Comparison of ENCODE assay signal across 1 cellular context in the genomic region with DNA sequence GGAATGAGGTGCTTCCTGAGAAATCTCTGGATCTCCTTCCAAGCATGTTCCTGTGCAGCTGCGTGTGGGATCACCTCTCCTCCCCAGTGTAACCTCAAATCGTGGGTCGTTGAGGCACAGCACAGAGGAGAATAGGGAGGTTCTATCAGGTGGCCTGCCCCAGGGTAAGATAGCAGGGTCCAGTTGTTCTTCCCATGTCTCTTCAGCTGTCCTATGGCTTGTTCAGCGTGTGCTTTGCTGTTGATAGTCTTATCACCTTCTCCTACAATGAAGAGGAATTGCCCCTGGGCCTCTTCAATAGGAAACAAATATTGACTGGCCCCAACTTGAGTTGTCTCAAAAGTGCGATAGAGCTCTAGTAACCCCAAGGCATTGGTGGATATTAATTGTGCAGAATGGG.
TF ChIP-seq lines count a peak whose summit lies in the region.

No MANE protein-coding gene starts in this region.

TF ChIP-seq in K562, 482 proteins besides CTCF, POLR2A, EP300 and RAD21 (continues in another document):
- TF ChIP-seq NCOR1 (IDR thresholded peaks at IDR 0.05) (peak; percentile 65; the same call in 1 of the 2 replicates), SOX6 (IDR thresholded peaks at IDR 0.05) (peak; percentile 57; the same call in 1 of the 2 replicates), MAZ (CRISPR knock-in tag; conservative IDR thresholded peaks at IDR 0.05 in 1 of 2, IDR thresholded peaks at IDR 0.05 in 1 of 2) (no peak), CHD7 (IDR thresholded peaks at IDR 0.05; ENCODE audit: low read depth, low read length) (no peak), CGGBP1 (CRISPR knock-in tag; IDR thresholded peaks at IDR 0.05) (no peak), ZNF143 (CRISPR knock-in tag; IDR thresholded peaks at IDR 0.05) (no peak), GTF2F1 (IDR thresholded peaks at IDR 0.05; ENCODE audit: low read depth, low read length) (no peak), ZNF592 (IDR thresholded peaks at IDR 0.05) (0 out of 2 replicates have a peak, but pooled peaks have one; percentile 24), DMBX1 (CRISPR knock-in tag; IDR thresholded peaks at IDR 0.05; ENCODE audit: borderline replicate concordance) (no peak), CCNT2 (IDR thresholded peaks at IDR 0.05; ENCODE audit: borderline replicate concordance, extremely low read depth, insufficient read length, low read depth, low read length) (peak; percentile 17), SMARCA4 (IDR thresholded peaks at IDR 0.05) (peak; percentile 50; the same call in 1 of the 2 replicates), POLR2AphosphoS5 (IDR thresholded peaks at IDR 0.05; ENCODE audit: control insufficient read depth, insufficient read depth, low read depth, low read length) (no peak), ATF1 (CRISPR knock-in tag; IDR thresholded peaks at IDR 0.05) (no peak), ATF1 (tag; IDR thresholded peaks at IDR 0.05) (no peak), HEY1 (CRISPR knock-in tag; IDR thresholded peaks at IDR 0.05; ENCODE audit: borderline replicate concordance) (no peak), ZNF253 (CRISPR knock-in tag; conservative IDR thresholded peaks at IDR 0.05) (no peak), TEAD4 (IDR thresholded peaks at IDR 0.05; ENCODE audit: low read length) (peak; percentile 68), TEAD4 (CRISPR knock-in tag; IDR thresholded peaks at IDR 0.05; ENCODE audit: borderline replicate concordance) (no peak), ESRRA (IDR thresholded peaks at IDR 0.05; ENCODE audit: borderline replicate concordance, low read depth) (no peak), ZNF146 (CRISPR knock-in tag; IDR thresholded peaks at IDR 0.05; ENCODE audit: unreplicated experiment) (no peak), HCFC1 (IDR thresholded peaks at IDR 0.05; ENCODE audit: low read depth, low read length) (no peak), EHMT2 (IDR thresholded peaks at IDR 0.05) (peak; percentile 45; the same call in 1 of the 2 replicates), NFIX (CRISPR knock-in tag; IDR thresholded peaks at IDR 0.05; ENCODE audit: low read depth) (no peak), PREB (CRISPR knock-in tag; IDR thresholded peaks at IDR 0.05) (no peak), HSF4 (CRISPR knock-in tag; IDR thresholded peaks at IDR 0.05; ENCODE audit: borderline replicate concordance) (no peak), STAT5A (IDR thresholded peaks at IDR 0.05; ENCODE audit: borderline replicate concordance, low read length) (no peak; the same call in 1 of the 2 replicates), CHCHD3 (CRISPR knock-in tag; IDR thresholded peaks at IDR 0.05) (no peak), KLF16 (IDR thresholded peaks at IDR 0.05) (0 out of 2 replicates have a peak, but pooled peaks have one; percentile 19), POLR3G (IDR thresholded peaks at IDR 0.05; ENCODE audit: extremely low read depth, insufficient read length, insufficient replicate concordance) (no peak), TRIM25 (IDR thresholded peaks at IDR 0.05; ENCODE audit: borderline replicate concordance) (no peak), PTRF (tag; IDR thresholded peaks at IDR 0.05) (no peak), NRF1 (conservative IDR thresholded peaks at IDR 0.05 in 1 of 2, IDR thresholded peaks at IDR 0.05 in 1 of 2) (no peak), SP1 (CRISPR knock-in tag; IDR thresholded peaks at IDR 0.05) (no peak), ZKSCAN3 (CRISPR knock-in tag; IDR thresholded peaks at IDR 0.05) (no peak), SMAD2 (IDR thresholded peaks at IDR 0.05; ENCODE audit: low read depth, low read length) (no peak), HLTF (IDR thresholded peaks at IDR 0.05) (no peak)
- TF ChIP-seq, protein P1, sequence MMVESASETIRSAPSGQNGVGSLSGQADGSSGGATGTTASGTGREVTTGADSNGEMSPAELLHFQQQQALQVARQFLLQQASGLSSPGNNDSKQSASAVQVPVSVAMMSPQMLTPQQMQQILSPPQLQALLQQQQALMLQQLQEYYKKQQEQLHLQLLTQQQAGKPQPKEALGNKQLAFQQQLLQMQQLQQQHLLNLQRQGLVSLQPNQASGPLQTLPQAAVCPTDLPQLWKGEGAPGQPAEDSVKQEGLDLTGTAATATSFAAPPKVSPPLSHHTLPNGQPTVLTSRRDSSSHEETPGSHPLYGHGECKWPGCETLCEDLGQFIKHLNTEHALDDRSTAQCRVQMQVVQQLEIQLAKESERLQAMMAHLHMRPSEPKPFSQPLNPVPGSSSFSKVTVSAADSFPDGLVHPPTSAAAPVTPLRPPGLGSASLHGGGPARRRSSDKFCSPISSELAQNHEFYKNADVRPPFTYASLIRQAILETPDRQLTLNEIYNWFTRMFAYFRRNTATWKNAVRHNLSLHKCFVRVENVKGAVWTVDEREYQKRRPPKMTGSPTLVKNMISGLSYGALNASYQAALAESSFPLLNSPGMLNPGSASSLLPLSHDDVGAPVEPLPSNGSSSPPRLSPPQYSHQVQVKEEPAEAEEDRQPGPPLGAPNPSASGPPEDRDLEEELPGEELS (CRISPR knock-in tag; IDR thresholded peaks at IDR 0.05; ENCODE audit: borderline replicate concordance): no peak
